Comparison of ENCODE assay signal across 19 cellular contexts in genomic region chr10:5751854-5752253, GRCh38.
DNase-seq lines count a peak whose midpoint lies in the region; ATAC-seq and TF ChIP-seq lines count a peak whose summit lies in the region.
"Had no signal": no experiment of that assay in that cellular context is flagged by ENCODE, and none has a peak within 500 bp of the region (broad histone marks: within the 10 kb centered on the region; RNA-seq: fewer than 3 reads in every experiment).

No MANE protein-coding gene starts in this region.

- DNase-seq in GM23338 (ENCODE audit: low spot score) (peak; percentile 20), WTC11 (ENCODE audit: low spot score) (peak; percentile 32), retina (peak; percentile 5), adrenal gland (no peak), NCI-H524 (lab: John Stamatoyannopoulos, UW) (no peak)
- DNase-seq: ACHN, AML-193, COR-L47, DMS153, EL, HFFc6, NCI-H1092, NCI-H146, NCI-H510A treated with DMSO at 0.1 percent for 48 hours, PC-9, SJCRH30 had no signal

- H3K79me2 ChIP-seq in GM23338 (replicated peaks; ENCODE audit: insufficient read depth), result peaks cover 22% of the 10 kb centered on the region

- H3K9me2 ChIP-seq in GM23338 (ENCODE audit: insufficient read depth), result no peaks in the 10 kb centered on the region

- H3K27ac ChIP-seq in GM23338 (ENCODE audit: low read depth), result 0 out of 2 replicates have a peak overlapping the region, but pooled peaks have one; percentile 4
- no peak overlapping the region for H3K27ac ChIP-seq in iPS-20b (ENCODE audit: low read length)
- H3K27ac ChIP-seq in adrenal gland, result no peak overlapping the region
- H3K27ac ChIP-seq: PC-9, SJCRH30 had no signal

- 50 to 68% (median 52%) methylated on average over 3 of the region's 3 CpGs for WGBS in adrenal gland, 4 donors

- H3K27me3 ChIP-seq in GM23338 (ENCODE audit: insufficient read depth) (no peaks in the 10 kb centered on the region), iPS-20b (ENCODE audit: insufficient read depth, low read length) (no peaks in the 10 kb centered on the region), adrenal gland (no peaks in the 10 kb centered on the region)
- H3K27me3 ChIP-seq: SJCRH30 had no signal

- no peaks in the 10 kb centered on the region for H3K9me3 ChIP-seq in iPS-20b (ENCODE audit: insufficient read depth, low read depth, low read length)
- H3K9me3 ChIP-seq in adrenal gland (replicated peaks in 1 of 3), result no peaks in the 10 kb centered on the region
- H3K9me3 ChIP-seq: SJCRH30 had no signal

- peak overlapping the region; percentile 9; the same call in 1 of the 2 replicates for H3K4me2 ChIP-seq in GM23338
- H3K4me2 ChIP-seq: PC-9 had no signal

- H3K4me3 ChIP-seq in GM23338 (no peak overlapping the region), iPS-20b (ENCODE audit: low read length) (peak overlapping the region; percentile 23; the same call in 1 of the 2 replicates), adrenal gland (no peak overlapping the region)
- H3K4me3 ChIP-seq: PC-9, SJCRH30 had no signal

- H3K4me1 Mint-ChIP-seq in GM23338 (peaks cover 48% of the 10 kb centered on the region), WTC11 (peaks cover 47% of the 10 kb centered on the region)
- H3K4me1 Mint-ChIP-seq: CD14-positive monocyte had no signal

- H3K4me3 Mint-ChIP-seq in GM23338 (0 out of 3 replicates have a peak overlapping the region, but pooled peaks have one; percentile 8), WTC11 (no peak overlapping the region)
- H3K4me3 Mint-ChIP-seq: CD14-positive monocyte, HFFc6 had no signal

- peaks cover 13% of the 10 kb centered on the region; the same call in 1 of the 2 replicates for H3K36me3 ChIP-seq in GM23338 (ENCODE audit: insufficient read depth)
- peaks cover 35% of the 10 kb centered on the region for H3K36me3 ChIP-seq in iPS-20b (ENCODE audit: insufficient read depth, low read depth, low read length)
- peaks cover 0 to 21% of the 10 kb centered on the region in 2 donors for H3K36me3 ChIP-seq in adrenal gland (replicated peaks in 1 of 2)

- H3K9ac ChIP-seq in iPS-20b (ENCODE audit: low read depth, low read length), result no peak overlapping the region; the same call in 1 of the 2 replicates

- no peaks in the 10 kb centered on the region for H3K9me3 Mint-ChIP-seq in GM23338
- H3K9me3 Mint-ChIP-seq in WTC11, result no peaks in the 10 kb centered on the region
- H3K9me3 Mint-ChIP-seq: CD14-positive monocyte, HFFc6 had no signal

- no peak overlapping the region for H2AFZ ChIP-seq in GM23338
- H2AFZ ChIP-seq: PC-9 had no signal

- no peaks in the 10 kb centered on the region for H3F3A ChIP-seq in GM23338 (replicated peaks; ENCODE audit: low read depth)

- H3K27me3 Mint-ChIP-seq in GM23338 (ENCODE audit: insufficient read depth, low read depth, poor library complexity) (peaks cover 4% of the 10 kb centered on the region), WTC11 (ENCODE audit: low read depth) (no peaks in the 10 kb centered on the region)

- H3K27ac Mint-ChIP-seq in GM23338, result no peak overlapping the region; the same call in 1 of the 2 replicates
- H3K27ac Mint-ChIP-seq in WTC11, result peak overlapping the region; percentile 61

- TF ChIP-seq CTCF in GM23338 (conservative IDR thresholded peaks at IDR 0.05; ENCODE audit: low read depth in 2 of 2) (no peak), WTC11 (IDR thresholded peaks at IDR 0.05) (no peak), adrenal gland (IDR thresholded peaks at IDR 0.05) (no peak)

- intact Hi-C loops in adrenal gland (cut with DNase I), result no loop called here

- POLR2A ChIA-PET in WTC11 (lab: Charles Lee), result no interaction called here

- ATAC-seq in GM23338 (peak; percentile 89), WTC11 (peak; percentile 83), GM21526 (IDR thresholded peaks at IDR 0.05; ENCODE audit: low FRiP score, unreplicated experiment) (no peak)

- peaks cover 24% of the 10 kb centered on the region for H3K4me1 ChIP-seq in GM23338 (ENCODE audit: insufficient read depth)
- H3K4me1 ChIP-seq in iPS-20b (ENCODE audit: insufficient read depth, low read length), result peaks cover 19% of the 10 kb centered on the region
- H3K4me1 ChIP-seq in adrenal gland (replicated peaks in 1 of 2), result no peaks in the 10 kb centered on the region
- H3K4me1 ChIP-seq: SJCRH30 had no signal

- CTCF ChIA-PET in WTC11 (lab: Charles Lee), result interaction anchor here (0.5 to 0.9 kb wide), 3 partner anchors 15 to 122 kb away, joined by 3 read pairs; no protein-coding TSS in a partner anchor

- no peak for TF ChIP-seq POLR2A in adrenal gland (IDR thresholded peaks at IDR 0.05)

- H3K36me3 Mint-ChIP-seq in GM23338 (ENCODE audit: low read depth) (peaks cover 38% of the 10 kb centered on the region), WTC11 (peaks cover 29% of the 10 kb centered on the region)

- H4K20me1 ChIP-seq in GM23338 (replicated peaks; ENCODE audit: insufficient read depth), result peaks cover 14% of the 10 kb centered on the region

TF ChIP-seq in GM23338, 12 proteins besides CTCF, POLR2A, EP300 and RAD21 (continues in another document):
- TF ChIP-seq ZNF114 (CRISPR knock-in tag; IDR thresholded peaks at IDR 0.05), result no peak
- no peak for TF ChIP-seq JUNB (IDR thresholded peaks at IDR 0.05; ENCODE audit: unreplicated experiment)
- no peak for TF ChIP-seq STAT1 (IDR thresholded peaks at IDR 0.05; ENCODE audit: unreplicated experiment)
- TF ChIP-seq EZH2phosphoT487 (IDR thresholded peaks at IDR 0.05; ENCODE audit: unreplicated experiment), result no peak
- TF ChIP-seq EZH2 (IDR thresholded peaks at IDR 0.05; ENCODE audit: low read depth, unreplicated experiment), result no peak
- no peak for TF ChIP-seq NANOG (IDR thresholded peaks at IDR 0.05; ENCODE audit: borderline replicate concordance)
- no peak for TF ChIP-seq CREB1 (CRISPR knock-in tag; IDR thresholded peaks at IDR 0.05; ENCODE audit: low read depth)
- no peak for TF ChIP-seq ZNF331 (CRISPR knock-in tag; IDR thresholded peaks at IDR 0.05; ENCODE audit: low read depth)
- no peak for TF ChIP-seq POLR2AphosphoS5 (IDR thresholded peaks at IDR 0.05; ENCODE audit: low read depth)

TF ChIP-seq in WTC11, 78 proteins besides CTCF, POLR2A, EP300 and RAD21 (continues in another document):
- no peak for TF ChIP-seq ZNF671 (CRISPR knock-in tag; IDR thresholded peaks at IDR 0.05)
- no peak for TF ChIP-seq IRF2 (CRISPR knock-in tag; IDR thresholded peaks at IDR 0.05; ENCODE audit: borderline replicate concordance, low read depth)
- no peak for TF ChIP-seq PRDM15 (CRISPR knock-in tag; IDR thresholded peaks at IDR 0.05)
- no peak for TF ChIP-seq NFE2L1 (CRISPR knock-in tag; IDR thresholded peaks at IDR 0.05)
- no peak for TF ChIP-seq AR (CRISPR knock-in tag; IDR thresholded peaks at IDR 0.05)
- TF ChIP-seq ZMAT4 (CRISPR knock-in tag; IDR thresholded peaks at IDR 0.05), result no peak

Comparison
In these comparisons a context has a peak if more than half of its experiments do, and no peak if none do; other contexts are left out.
1. DNase-seq: peak in GM23338 (single experiment), WTC11 (single experiment) and retina (single experiment); none in adrenal gland (0 of 7) and NCI-H524 (0 of 2).